In genomic region chr6:45610832-45611231, GRCh38 we compare ENCODE assay signal across 30 cellular contexts.
DNase-seq lines count a peak whose midpoint lies in the region; ATAC-seq and TF ChIP-seq lines count a peak whose summit lies in the region.
"Had no signal": no experiment of that assay in that cellular context is flagged by ENCODE, and none has a peak within 500 bp of the region (broad histone marks: within the 10 kb centered on the region; RNA-seq: fewer than 3 reads in every experiment).

No MANE protein-coding gene starts in this region.

- intact Hi-C loops in left colon (cut with DNase I, micrococcal nuclease) (no loop called here), heart right ventricle (cut with DNase I) (no loop called here)

- ATAC-seq in left colon (peak; percentile 66), HG03469 (IDR thresholded peaks at IDR 0.05; ENCODE audit: unreplicated experiment) (no peak), heart right ventricle (no peak)
- ATAC-seq: naive thymus-derived CD8-positive, alpha-beta T cell; psoas muscle; sciatic nerve; T-cell had no signal

- DNase-seq in NOMO-1 treated with DMSO at 0.1 percent for 48 hours (lab: John Stamatoyannopoulos, UW; ENCODE audit: unreplicated experiment) (peak; percentile 39), NOMO-1 treated with dmso at 0.1 percent for 144 hours (lab: John Stamatoyannopoulos, UW; ENCODE audit: unreplicated experiment) (no peak), OCI-M1 (lab: John Stamatoyannopoulos, UW) (peak; percentile 28), left colon (no peak), H4 (ENCODE audit: low spot score) (no peak), COR-L47 (lab: John Stamatoyannopoulos, UW) (no peak), heart right ventricle (no peak)
- DNase-seq: activated B cell treated with CpG ODN at 0.5 μM for 24 hours; activated CD4-positive, alpha-beta T cell treated with anti-CD3 and anti-CD28 coated beads, Interleukin-2, amount 10 ng/mL, durations not matched to agents 7 days and 5 days; activated effector memory CD4-positive, alpha-beta T cell treated with Interleukin-2 at 50 U/mL for 16 hours; activated T-cell treated with anti-CD3 and anti-CD28 coated beads, Interleukin-2, amount 50 U/mL, for 1 hour; C1 segment of cervical spinal cord; DMS79; glutamatergic neuron; GOT3; HFFc6; MG63; midbrain; naive thymus-derived CD8-positive, alpha-beta T cell; NCI-H1436 treated with DMSO at 0.1 percent for 48 hours; NCI-H2107; psoas muscle; RPMI8226; SJCRH30; stimulated activated CD4-positive, alpha-beta T cell treated with anti-CD3 and anti-CD28 coated beads, Interleukin-4, amount 100 ng/mL, for 24 hours; T-cell had no signal

- H3K36me3 ChIP-seq in heart right ventricle = no peaks in the 10 kb centered on the region
- H3K36me3 ChIP-seq: MG63, SJCRH30, tibial nerve had no signal

- peaks cover 0 to 15% (median 0%) of the 10 kb centered on the region in 9 donors for H3K4me1 ChIP-seq in heart right ventricle

- no peak overlapping the region for H3K4me3 ChIP-seq in heart right ventricle
- H3K4me3 ChIP-seq: MG63, psoas muscle, SJCRH30, tibial nerve had no signal

- no peaks in the 10 kb centered on the region for H3K27me3 ChIP-seq in heart right ventricle
- H3K27me3 ChIP-seq: MG63, SJCRH30, tibial nerve had no signal

- no peak overlapping the region for H3K27ac ChIP-seq in heart right ventricle
- H3K27ac ChIP-seq: 22Rv1, psoas muscle, SJCRH30, tibial nerve had no signal

- no peak for TF ChIP-seq CTCF in heart right ventricle (IDR thresholded peaks at IDR 0.05)

- 81 to 94% methylated on average over 2 of the region's 2 CpGs for WGBS in heart right ventricle, 2 donors

- no peaks in the 10 kb centered on the region for H3K9me3 ChIP-seq in heart right ventricle
- H3K9me3 ChIP-seq: MG63, psoas muscle, SJCRH30, tibial nerve had no signal

Comparison
In these comparisons a context has a peak if more than half of its experiments do, and no peak if none do; other contexts are left out.
1. DNase-seq: peak in NOMO-1 treated with DMSO at 0.1 percent for 48 hours (single experiment) and OCI-M1 (single experiment); none in NOMO-1 treated with dmso at 0.1 percent for 144 hours (single experiment), left colon (0 of 2), H4 (single experiment), COR-L47 (single experiment) and heart right ventricle (0 of 2).